Comparison of ENCODE assay signal across 9 cellular contexts in the genomic region with DNA sequence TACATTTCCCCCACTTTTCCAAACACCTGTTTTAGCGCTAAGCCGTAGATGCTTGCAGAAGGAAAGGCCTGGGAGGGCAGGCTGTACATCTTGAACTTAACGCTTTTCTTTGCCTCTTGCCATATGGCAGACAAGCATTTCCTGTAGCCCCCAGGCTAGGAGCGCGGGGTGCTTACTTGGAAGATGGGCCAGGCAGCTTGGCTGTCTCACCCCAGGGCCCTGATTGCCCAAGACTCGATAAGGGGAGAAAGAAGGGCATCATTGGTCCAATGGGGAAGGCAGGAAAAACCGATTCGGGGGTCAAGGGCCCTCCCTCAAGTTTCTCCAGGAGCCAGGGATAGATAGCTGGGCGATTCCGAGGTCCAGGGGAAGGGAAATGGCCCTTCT. TPM values are rescaled to one million over a fixed set of nuclear protein-coding genes. Genes with fewer than 3 reads are reported as not detected.
DNase-seq lines count a peak whose midpoint lies in the region; ATAC-seq and TF ChIP-seq lines count a peak whose summit lies in the region.
"Had no signal": no experiment of that assay in that cellular context is flagged by ENCODE, and none has a peak within 500 bp of the region (broad histone marks: within the 10 kb centered on the region; RNA-seq: fewer than 3 reads in every experiment).

No MANE protein-coding gene starts in this region.

- peak overlapping the region; percentile 99 for H3K27ac ChIP-seq in GM23248
- H3K27ac ChIP-seq: gastroesophageal sphincter had no signal

- no peak overlapping the region for H3K27ac Mint-ChIP-seq in activated naive CD4-positive, alpha-beta T cell treated with anti-CD3 and anti-CD28 coated beads for 36 hours
- peak overlapping the region in 4 of 6 donors; percentile 9 to 97 (median 89) for H3K27ac Mint-ChIP-seq in naive B cell

- no peaks in the 10 kb centered on the region for H4K20me1 ChIP-seq in GM23248 (ENCODE audit: insufficient read depth)

- H3K9me2 ChIP-seq in GM23248 (ENCODE audit: insufficient read depth): no peaks in the 10 kb centered on the region

- H3K79me2 ChIP-seq in GM23248 (ENCODE audit: insufficient read depth): peaks cover 100% of the 10 kb centered on the region

- peaks cover 29% of the 10 kb centered on the region for H3K4me1 ChIP-seq in GM23248 (ENCODE audit: insufficient read depth)

- peaks cover 4% of the 10 kb centered on the region; the same call in 1 of the 2 replicates for H3K36me3 ChIP-seq in GM23248 (ENCODE audit: low read depth)
- H3K36me3 ChIP-seq: gastroesophageal sphincter had no signal

- TF ChIP-seq CTCF in AG10803 (conservative IDR thresholded peaks at IDR 0.05; ENCODE audit: low read length): no peak

- peak overlapping the region; percentile 100 for H3K4me2 ChIP-seq in GM23248 (ENCODE audit: unreplicated experiment)

- H3K4me1 Mint-ChIP-seq in activated naive CD4-positive, alpha-beta T cell treated with anti-CD3 and anti-CD28 coated beads for 36 hours (ENCODE audit: low read depth): peaks cover 25% of the 10 kb centered on the region
- peaks cover 20 to 24% (median 22%) of the 10 kb centered on the region in 3 donors for H3K4me1 Mint-ChIP-seq in naive B cell

- peaks cover 66% of the 10 kb centered on the region for H3K27me3 Mint-ChIP-seq in activated naive CD4-positive, alpha-beta T cell treated with anti-CD3 and anti-CD28 coated beads for 36 hours (ENCODE audit: low read depth)
- H3K27me3 Mint-ChIP-seq in naive B cell: peaks cover 47 to 83% (median 59%) of the 10 kb centered on the region in 3 donors

- ATAC-seq in naive B cell (ENCODE audit: low read depth in 2 of 2): no peak
- ATAC-seq: gastroesophageal sphincter had no signal

- intact Hi-C loops in activated naive CD4-positive, alpha-beta T cell treated with anti-CD3 and anti-CD28 coated beads for 36 hours (cut with micrococcal nuclease): loop anchor here (5.0 kb wide), 1 partner anchor 70 kb away; the partner anchor contains the start of gene EVX1

- H3K9me3 Mint-ChIP-seq in activated naive CD4-positive, alpha-beta T cell treated with anti-CD3 and anti-CD28 coated beads for 36 hours: no peaks in the 10 kb centered on the region
- H3K9me3 Mint-ChIP-seq in naive B cell: peaks cover 2 to 28% (median 5%) of the 10 kb centered on the region in 7 donors

- no peaks in the 10 kb centered on the region for H3K27me3 ChIP-seq in GM23248 (replicated peaks; ENCODE audit: insufficient read depth)

- in situ Hi-C loops in GM23248 (cut with MboI): loop anchor here (10.0 kb wide), 1 partner anchor 1318 kb away; no protein-coding TSS in a partner anchor

- H3K36me3 Mint-ChIP-seq in activated naive CD4-positive, alpha-beta T cell treated with anti-CD3 and anti-CD28 coated beads for 36 hours (ENCODE audit: low read depth): no peaks in the 10 kb centered on the region
- H3K36me3 Mint-ChIP-seq in naive B cell: peaks cover 0 to 19% of the 10 kb centered on the region in 2 donors

- WGBS in GM23248 (ENCODE audit: low coverage in 1 of 2, low lambda C conversion rate in 2 of 2, missing lambda C conversion rate in 2 of 2), 2 experiments: 0% methylated on average over 10 of the region's 10 CpGs

- peak overlapping the region; percentile 87 for H3K4me3 ChIP-seq in AG10803 (ENCODE audit: low read length)
- peak overlapping the region; percentile 83 for H3K4me3 ChIP-seq in GM23248

- peaks cover 8% of the 10 kb centered on the region; the same call in 1 of the 2 replicates for H3F3A ChIP-seq in GM23248 (ENCODE audit: insufficient read depth)

- no peaks in the 10 kb centered on the region for H3K9me3 ChIP-seq in GM23248 (ENCODE audit: low read depth)
- H3K9me3 ChIP-seq: gastroesophageal sphincter had no signal

- H3K9ac ChIP-seq in GM23248: peak overlapping the region; percentile 98

- 0 out of 2 replicates have a peak overlapping the region, but pooled peaks have one; percentile 1 for H2AFZ ChIP-seq in GM23248

- peak overlapping the region; percentile 19 for H3K4me3 Mint-ChIP-seq in activated naive CD4-positive, alpha-beta T cell treated with anti-CD3 and anti-CD28 coated beads for 36 hours
- H3K4me3 Mint-ChIP-seq in naive B cell: peak overlapping the region; percentile 57 to 83 (median 76)

- CTCF ChIA-PET in activated naive CD4-positive, alpha-beta T cell treated with anti-CD3 and anti-CD28 coated beads for 36 hours (lab: Charles Lee): interaction anchor here (0.8 to 0.9 kb wide), 2 partner anchors 10 to 17 kb away, joined by 3 to 4 read pairs; no protein-coding TSS in a partner anchor

- DNase-seq in AG10803 (ENCODE audit: low read depth) (peak; percentile 63), GM23248 (peak; percentile 71), naive B cell (no peak), NCI-H2227 treated with DMSO at 0.1 percent for 48 hours (lab: John Stamatoyannopoulos, UW) (no peak), kidney glomerular epithelial cell (lab: John Stamatoyannopoulos, UW) (no peak), NCI-H774 (lab: John Stamatoyannopoulos, UW) (no peak)
- no peak for DNase-seq in activated naive CD4-positive, alpha-beta T cell treated with anti-CD3 and anti-CD28 coated beads for 36 hours
- DNase-seq in stimulated activated CD4-positive, alpha-beta T cell treated with anti-CD3 and anti-CD28 coated beads, Interleukin-12 subunit alpha, Interleukin-12 subunit beta, amount 100 ng/mL, for 4 hours: no peak

RNA-seq across cellular contexts. Expression of gene HOXA10, which starts 1.7 kb away (rescaled TPM):
- total RNA-seq in GM23248 (2014; rRNA removed; shearing (Covaris generic)): 27.4 and 29.3 TPM in 2 replicates
- polyA plus RNA-seq in GM23248 (2016; fragmentation: Nextera tagmentation; extraction: Ambion mirVana): 27.1 and 28.0 TPM in 2 replicates
- total RNA-seq in activated naive CD4-positive, alpha-beta T cell treated with anti-CD3 and anti-CD28 coated beads for 36 hours: not detected
- polyA plus RNA-seq in naive B cell (ENCODE audit: low read depth in 6 of 6): not detected

RNA-seq across cellular contexts. Expression of gene HOXA9, which starts 7.0 kb away (rescaled TPM):
- 32.1 and 43.7 TPM in 2 replicates for total RNA-seq in GM23248 (2014; rRNA removed; shearing (Covaris generic))
- polyA plus RNA-seq in GM23248 (2016; fragmentation: Nextera tagmentation; extraction: Ambion mirVana) (26.9 and 28.3 TPM in 2 replicates), naive B cell (ENCODE audit: low read depth in 6 of 6) (not detected)
- not detected for total RNA-seq in activated naive CD4-positive, alpha-beta T cell treated with anti-CD3 and anti-CD28 coated beads for 36 hours

RNA-seq across cellular contexts. Expression of gene HOXA11, which starts 12.7 kb away (rescaled TPM):
- 8.3 and 10.5 TPM in 2 replicates for total RNA-seq in GM23248 (2014; rRNA removed; shearing (Covaris generic))
- polyA plus RNA-seq in GM23248 (2016; fragmentation: Nextera tagmentation; extraction: Ambion mirVana) (8.0 and 8.4 TPM in 2 replicates), naive B cell (ENCODE audit: low read depth in 6 of 6) (not detected)
- total RNA-seq in activated naive CD4-positive, alpha-beta T cell treated with anti-CD3 and anti-CD28 coated beads for 36 hours: not detected

RNA-seq across cellular contexts. Expression of gene HOXA7, which starts 15.9 kb away (rescaled TPM):
- 3.4 and 6.6 TPM in 2 replicates for total RNA-seq in GM23248 (2014; rRNA removed; shearing (Covaris generic))
- polyA plus RNA-seq in GM23248 (2016; fragmentation: Nextera tagmentation; extraction: Ambion mirVana) (14.3 and 15.8 TPM in 2 replicates), naive B cell (ENCODE audit: low read depth in 6 of 6) (not detected)
- not detected for total RNA-seq in activated naive CD4-positive, alpha-beta T cell treated with anti-CD3 and anti-CD28 coated beads for 36 hours

RNA-seq across cellular contexts. Expression of gene HOXA3, which starts 20.0 kb away (rescaled TPM):
- total RNA-seq in GM23248 (2014; rRNA removed; shearing (Covaris generic)): 0.63 and 2.1 TPM in 2 replicates
- 1.2 and 1.9 TPM in 2 replicates for polyA plus RNA-seq in GM23248 (2016; fragmentation: Nextera tagmentation; extraction: Ambion mirVana)
- total RNA-seq in activated naive CD4-positive, alpha-beta T cell treated with anti-CD3 and anti-CD28 coated beads for 36 hours: not detected
- polyA plus RNA-seq in naive B cell (ENCODE audit: low read depth in 6 of 6): not detected

Comparison
In these comparisons a context has a peak if more than half of its experiments do, and no peak if none do; other contexts are left out.
1. DNase-seq: peak in AG10803 (single experiment) and GM23248 (single experiment); none in activated naive CD4-positive, alpha-beta T cell treated with anti-CD3 and anti-CD28 coated beads for 36 hours (single experiment), naive B cell (single experiment), NCI-H2227 treated with DMSO at 0.1 percent for 48 hours (single experiment), kidney glomerular epithelial cell (single experiment), NCI-H774 (single experiment) and stimulated activated CD4-positive, alpha-beta T cell treated with anti-CD3 and anti-CD28 coated beads, Interleukin-12 subunit alpha, Interleukin-12 subunit beta, amount 100 ng/mL, for 4 hours (single experiment).
2. RNA of gene HOXA10, which starts 1.7 kb away (total RNA-seq): 27.4 to 29.3 TPM in GM23248; not detected in activated naive CD4-positive, alpha-beta T cell treated with anti-CD3 and anti-CD28 coated beads for 36 hours; every median in the first group is over 10 times any median in the second.
3. RNA of gene HOXA9, which starts 7.0 kb away (total RNA-seq): 32.1 to 43.7 TPM in GM23248; not detected in activated naive CD4-positive, alpha-beta T cell treated with anti-CD3 and anti-CD28 coated beads for 36 hours; every median in the first group is over 10 times any median in the second.